Comparison of ENCODE assay signal across 7 cellular contexts in the genomic region with DNA sequence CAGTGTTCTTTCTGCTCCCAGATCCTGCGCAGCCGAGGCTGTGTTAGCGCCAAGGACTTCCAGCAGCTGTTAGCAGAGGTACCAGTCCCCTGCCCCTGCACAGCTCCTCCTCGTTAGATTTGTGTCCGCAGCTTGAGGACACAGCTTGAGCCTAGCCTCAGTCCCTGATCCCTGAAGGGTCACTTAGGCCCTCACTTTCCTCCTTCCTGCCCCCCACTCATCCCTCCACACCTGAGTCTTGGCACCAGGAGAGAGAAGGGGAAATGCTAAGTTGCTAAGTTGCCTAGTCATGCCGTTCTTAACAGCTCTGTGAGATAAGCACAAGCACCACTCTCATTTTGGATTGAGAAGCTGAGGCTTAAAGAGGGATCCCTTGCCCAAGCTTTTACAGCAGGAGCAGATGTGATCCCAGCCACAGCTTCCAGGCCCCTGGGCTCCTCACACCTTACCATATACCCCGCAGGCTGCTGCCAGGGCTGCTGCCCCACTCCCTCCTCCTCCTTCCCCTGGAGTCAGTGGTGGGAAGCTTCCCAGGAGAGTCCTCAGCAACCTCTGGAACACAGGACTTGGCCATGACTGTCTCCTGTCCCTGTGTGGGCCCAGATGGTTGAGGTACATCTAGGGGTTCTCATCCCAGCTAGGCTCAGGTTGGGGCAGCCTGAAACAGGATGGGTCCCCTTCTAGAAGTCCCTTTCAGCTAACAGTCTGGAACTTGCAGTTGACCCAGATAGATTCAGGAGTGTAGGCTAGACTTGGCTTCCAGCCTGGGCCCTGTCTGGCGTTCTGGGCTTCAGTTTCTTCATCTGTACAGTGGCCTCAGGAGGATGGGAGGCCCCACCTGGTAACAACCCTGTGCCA. TPM values are rescaled to one million over a fixed set of nuclear protein-coding genes. Genes with fewer than 3 reads are reported as not detected.
A peak's percentile ranks its signal among the peaks of the same experiment; 100 is the strongest.
DNase-seq lines count a peak whose midpoint lies in the region; ATAC-seq and TF ChIP-seq lines count a peak whose summit lies in the region.

No MANE protein-coding gene starts in this region.

- CTCF ChIA-PET in HCT116 (lab: Charles Lee): interaction anchor here (1.9 to 2.8 kb wide), 2 partner anchors 257 to 262 kb away, joined by 7 to 9 read pairs; a partner anchor contains a TSS

- RAD21 ChIA-PET in HCT116 (lab: Charles Lee; ENCODE audit: low non-redundant PET in 1 of 2, low total read pairs in 2 of 2, uncharacterized antibody in 2 of 2, unreplicated experiment in 2 of 2): interaction anchor here in 1 of 2 experiments (1.0 kb wide), 1 partner anchor 9 kb away, joined by 4 read pairs; a partner anchor contains a TSS

- no peaks in the 10 kb centered on the region for H4K20me1 ChIP-seq in HCT116 (ENCODE audit: insufficient read depth)

- no peak for ATAC-seq in HCT116

- no TSS peak for BruUV-seq in HCT116 (replicated peaks; lab: Mats Ljungman, UMichigan)

- no peak for DNase-seq in HCT116 (ENCODE audit: low read depth, low spot score)
- peak in 1 of 2 experiments; percentile 38 for DNase-seq in SJCRH30
- DNase-seq in esophagus squamous epithelium (lab: John Stamatoyannopoulos, UW): no peak
- DNase-seq in retinal pigment epithelial cell (ENCODE audit: low read depth): no peak
- DNase-seq in stimulated activated CD4-positive, alpha-beta T cell treated with anti-CD3 and anti-CD28 coated beads, Interleukin-12 subunit alpha, Interleukin-12 subunit beta, amount 100 ng/mL, for 4 hours: no peak
- no peak for DNase-seq in cerebellar nuclear complex (lab: John Stamatoyannopoulos, UW)
- DNase-seq in stimulated activated CD4-positive, alpha-beta T cell treated with anti-CD3 and anti-CD28 coated beads, Interleukin-4, amount 100 ng/mL, for 24 hours: no peak

- peaks cover 15 to 26% of the 10 kb centered on the region in 2 experiments for H3K4me1 ChIP-seq in HCT116 (ENCODE audit: control insufficient read depth in 1 of 2, insufficient read depth in 2 of 2, low read length in 2 of 2)
- H3K4me1 ChIP-seq in SJCRH30: no peaks in the 10 kb centered on the region
- H3K4me1 ChIP-seq in esophagus squamous epithelium: peaks cover 33 to 57% (median 38%) of the 10 kb centered on the region in 3 donors

- no peak for TF ChIP-seq RAD21 in HCT116 (IDR thresholded peaks at IDR 0.05; ENCODE audit: low read depth)

- H3K27ac ChIP-seq in HCT116 (ENCODE audit: low read depth, low read length) (peak overlapping the region; percentile 87), SJCRH30 (peak overlapping the region; percentile 89), esophagus squamous epithelium (peak overlapping the region; percentile 96 to 99 (median 98))

- H3K9ac ChIP-seq in HCT116 (ENCODE audit: low read length): peak overlapping the region; percentile 98

- H3K79me2 ChIP-seq in HCT116 (ENCODE audit: insufficient read depth, low read length): peaks cover 33% of the 10 kb centered on the region

- POLR2A ChIA-PET in HCT116 (lab: Charles Lee): interaction anchor here (1.2 to 2.4 kb wide), 3 partner anchors 10 to 257 kb away, joined by 4 to 19 read pairs (median 5); a partner anchor contains a TSS

- H3K27me3 ChIP-seq in HCT116 (ENCODE audit: insufficient read depth, low read length) (no peaks in the 10 kb centered on the region), SJCRH30 (no peaks in the 10 kb centered on the region), esophagus squamous epithelium (no peaks in the 10 kb centered on the region)

- peak overlapping the region; percentile 100 for H3K4me2 ChIP-seq in HCT116 (ENCODE audit: low read length)

- no peak overlapping the region for H2AFZ ChIP-seq in HCT116 (ENCODE audit: low read depth, low read length, poor library complexity, severe bottlenecking)

- no peaks in the 10 kb centered on the region for H3K9me3 ChIP-seq in HCT116 (ENCODE audit: control insufficient read depth in 1 of 2, insufficient read depth in 1 of 2, low read depth in 1 of 2, low read length in 2 of 2)
- H3K9me3 ChIP-seq in SJCRH30 (replicated peaks): no peaks in the 10 kb centered on the region
- no peaks in the 10 kb centered on the region for H3K9me3 ChIP-seq in esophagus squamous epithelium

- H3K36me3 ChIP-seq in HCT116 (ENCODE audit: control insufficient read depth in 1 of 2, insufficient read depth in 2 of 2, low read length in 2 of 2): peaks cover 0 to 7% of the 10 kb centered on the region in 2 experiments; a peak in 1 of 4 replicates
- H3K36me3 ChIP-seq in SJCRH30: no peaks in the 10 kb centered on the region
- H3K36me3 ChIP-seq in esophagus squamous epithelium: peaks cover 0 to 23% (median 0%) of the 10 kb centered on the region in 3 donors

- intact Hi-C loops in HCT116 (cut with micrococcal nuclease) (loop anchor here (2.0 to 10.0 kb wide), 2 partner anchors 169 to 257 kb away; a partner anchor contains a TSS), esophagus squamous epithelium (cut with DNase I) (no loop called here)

- H3K4me3 ChIP-seq in HCT116 (replicated peaks in 1 of 2; ENCODE audit: low read depth in 1 of 2, low read length in 2 of 2) (peak overlapping the region; percentile 87), SJCRH30 (peak overlapping the region; percentile 83), esophagus squamous epithelium (peak overlapping the region; percentile 59 to 91 (median 84)), retinal pigment epithelial cell (ENCODE audit: low read length) (peak overlapping the region; percentile 98)

- TF ChIP-seq CTCF in HCT116 (IDR thresholded peaks at IDR 0.05 in 2 of 3, conservative IDR thresholded peaks at IDR 0.05 in 1 of 3; ENCODE audit: borderline replicate concordance in 1 of 3, insufficient read depth in 1 of 3, low read depth in 2 of 3, low read length in 2 of 3): no peak
- no peak for TF ChIP-seq CTCF in esophagus squamous epithelium (IDR thresholded peaks at IDR 0.05)
- TF ChIP-seq CTCF in retinal pigment epithelial cell (conservative IDR thresholded peaks at IDR 0.05; ENCODE audit: low read depth, low read length): no peak

- 16% methylated on average over 5 of the region's 8 CpGs; no CpG with 5 or more reads in 1 of the 2 donors for WGBS in esophagus squamous epithelium, 2 donors

- H3K9me2 ChIP-seq in HCT116 (ENCODE audit: insufficient read depth): no peaks in the 10 kb centered on the region

- no peak for TF ChIP-seq POLR2A in HCT116 (IDR thresholded peaks at IDR 0.05; ENCODE audit: borderline replicate concordance, extremely low read depth, insufficient read depth, insufficient read length)
- TF ChIP-seq POLR2A in esophagus squamous epithelium (IDR thresholded peaks at IDR 0.05): no peak

TF ChIP-seq in HCT116, 20 proteins besides CTCF, POLR2A, EP300 and RAD21 (continues in another document):
- TF ChIP-seq CEBPB (IDR thresholded peaks at IDR 0.05; ENCODE audit: low read depth) (no peak), POLR2AphosphoS5 (IDR thresholded peaks at IDR 0.05; ENCODE audit: low read depth, low read length) (no peak), SRF (IDR thresholded peaks at IDR 0.05; ENCODE audit: low read depth) (no peak), ZNF274 (IDR thresholded peaks at IDR 0.05; ENCODE audit: low read depth, low read length) (no peak), SIN3A (IDR thresholded peaks at IDR 0.05; ENCODE audit: low read depth) (no peak), TCF7L2 (IDR thresholded peaks at IDR 0.05; ENCODE audit: borderline replicate concordance, extremely low read depth, insufficient read depth, insufficient read length) (no peak), CBX3 (IDR thresholded peaks at IDR 0.05; ENCODE audit: low read depth) (no peak), FOSL1 (IDR thresholded peaks at IDR 0.05; ENCODE audit: low read depth) (no peak)
- TF ChIP-seq, protein P1, sequence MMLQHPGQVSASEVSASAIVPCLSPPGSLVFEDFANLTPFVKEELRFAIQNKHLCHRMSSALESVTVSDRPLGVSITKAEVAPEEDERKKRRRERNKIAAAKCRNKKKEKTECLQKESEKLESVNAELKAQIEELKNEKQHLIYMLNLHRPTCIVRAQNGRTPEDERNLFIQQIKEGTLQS (IDR thresholded peaks at IDR 0.05): no peak
- TF ChIP-seq, protein P2, sequence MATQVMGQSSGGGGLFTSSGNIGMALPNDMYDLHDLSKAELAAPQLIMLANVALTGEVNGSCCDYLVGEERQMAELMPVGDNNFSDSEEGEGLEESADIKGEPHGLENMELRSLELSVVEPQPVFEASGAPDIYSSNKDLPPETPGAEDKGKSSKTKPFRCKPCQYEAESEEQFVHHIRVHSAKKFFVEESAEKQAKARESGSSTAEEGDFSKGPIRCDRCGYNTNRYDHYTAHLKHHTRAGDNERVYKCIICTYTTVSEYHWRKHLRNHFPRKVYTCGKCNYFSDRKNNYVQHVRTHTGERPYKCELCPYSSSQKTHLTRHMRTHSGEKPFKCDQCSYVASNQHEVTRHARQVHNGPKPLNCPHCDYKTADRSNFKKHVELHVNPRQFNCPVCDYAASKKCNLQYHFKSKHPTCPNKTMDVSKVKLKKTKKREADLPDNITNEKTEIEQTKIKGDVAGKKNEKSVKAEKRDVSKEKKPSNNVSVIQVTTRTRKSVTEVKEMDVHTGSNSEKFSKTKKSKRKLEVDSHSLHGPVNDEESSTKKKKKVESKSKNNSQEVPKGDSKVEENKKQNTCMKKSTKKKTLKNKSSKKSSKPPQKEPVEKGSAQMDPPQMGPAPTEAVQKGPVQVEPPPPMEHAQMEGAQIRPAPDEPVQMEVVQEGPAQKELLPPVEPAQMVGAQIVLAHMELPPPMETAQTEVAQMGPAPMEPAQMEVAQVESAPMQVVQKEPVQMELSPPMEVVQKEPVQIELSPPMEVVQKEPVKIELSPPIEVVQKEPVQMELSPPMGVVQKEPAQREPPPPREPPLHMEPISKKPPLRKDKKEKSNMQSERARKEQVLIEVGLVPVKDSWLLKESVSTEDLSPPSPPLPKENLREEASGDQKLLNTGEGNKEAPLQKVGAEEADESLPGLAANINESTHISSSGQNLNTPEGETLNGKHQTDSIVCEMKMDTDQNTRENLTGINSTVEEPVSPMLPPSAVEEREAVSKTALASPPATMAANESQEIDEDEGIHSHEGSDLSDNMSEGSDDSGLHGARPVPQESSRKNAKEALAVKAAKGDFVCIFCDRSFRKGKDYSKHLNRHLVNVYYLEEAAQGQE (IDR thresholded peaks at IDR 0.05; ENCODE audit: low read depth): no peak
- TF ChIP-seq, protein P3, sequence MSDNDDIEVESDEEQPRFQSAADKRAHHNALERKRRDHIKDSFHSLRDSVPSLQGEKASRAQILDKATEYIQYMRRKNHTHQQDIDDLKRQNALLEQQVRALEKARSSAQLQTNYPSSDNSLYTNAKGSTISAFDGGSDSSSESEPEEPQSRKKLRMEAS (IDR thresholded peaks at IDR 0.05): no peak

RNA-seq across cellular contexts. Expression of a gene that starts 1.0 kb away (rescaled TPM):
- total RNA-seq in HCT116 (2021; ENCODE audit: unreplicated experiment): 29.5 TPM
- polyA plus RNA-seq in HCT116 (2012): 24.1 and 26.2 TPM in 2 replicates
- 5.9 and 6.7 TPM in 2 replicates for total RNA-seq in SJCRH30 (2014; rRNA removed; shearing (Covaris generic))
- total RNA-seq in esophagus squamous epithelium: 10 to 100 TPM in 3 of 4 donors, 1 to 10 TPM in 1; 8.5 to 13.9 (median 11.3) TPM

RNA-seq across cellular contexts. Expression of a gene that starts 4.5 kb away (rescaled TPM):
- total RNA-seq in HCT116 (2021; ENCODE audit: unreplicated experiment) (128 TPM), esophagus squamous epithelium (100 to 1,000 TPM in 3 of 4 donors, 10 to 100 TPM in 1; 84.2 to 212 (median 153) TPM)
- polyA plus RNA-seq in HCT116 (2012): 178 and 187 TPM in 2 replicates
- 135 and 144 TPM in 2 replicates for total RNA-seq in SJCRH30 (2014; rRNA removed; shearing (Covaris generic))

RNA-seq across cellular contexts. Expression of a gene that starts 9.8 kb away (rescaled TPM):
- total RNA-seq in HCT116 (2021; ENCODE audit: unreplicated experiment) (14.7 TPM), esophagus squamous epithelium (1 to 10 TPM; 2.9 to 5.5 (median 3.3) TPM)
- polyA plus RNA-seq in HCT116 (2012): 9.8 and 10.6 TPM in 2 replicates
- total RNA-seq in SJCRH30 (2014; rRNA removed; shearing (Covaris generic)): 5.9 and 7.1 TPM in 2 replicates
